Comparison of ENCODE assay signal across 9 cellular contexts in genomic region chr6:16759181-16759645, GRCh38. TPM values are rescaled to one million over a fixed set of nuclear protein-coding genes. Genes with fewer than 3 reads are reported as not detected.
DNase-seq lines count a peak whose midpoint lies in the region; ATAC-seq, FAIRE-seq and TF ChIP-seq lines count a peak whose summit lies in the region.
"Had no signal": no experiment of that assay in that cellular context is flagged by ENCODE, and none has a peak within 500 bp of the region (broad histone marks: within the 10 kb centered on the region; RNA-seq: fewer than 3 reads in every experiment).

No MANE protein-coding gene starts in this region.

- H3K27ac Mint-ChIP-seq in dendritic cell treated with granulocyte-macrophage colony-stimulating factor and Interleukin-4, amounts not matched to agents 40 ng/mL and 50 ng/mL, for 4 days: peak overlapping the region; percentile 99

- peak overlapping the region; percentile 98 for H3K4me3 Mint-ChIP-seq in dendritic cell treated with granulocyte-macrophage colony-stimulating factor and Interleukin-4, amounts not matched to agents 40 ng/mL and 50 ng/mL, for 4 days

- H3K27me3 Mint-ChIP-seq in dendritic cell treated with granulocyte-macrophage colony-stimulating factor and Interleukin-4, amounts not matched to agents 40 ng/mL and 50 ng/mL, for 4 days: no peaks in the 10 kb centered on the region

- H3K27ac ChIP-seq in mucosa of rectum (ENCODE audit: low read depth in 2 of 2, low read length in 2 of 2): peak overlapping the region; percentile 98

- peaks cover 16 to 35% of the 10 kb centered on the region in 2 donors for H3K4me1 ChIP-seq in mucosa of rectum (ENCODE audit: control insufficient read depth in 2 of 2, insufficient read depth in 2 of 2, low read length in 2 of 2)

- H3K27me3 ChIP-seq in mucosa of rectum (ENCODE audit: control insufficient read depth in 2 of 2, insufficient read depth in 2 of 2, low read length in 2 of 2): no peaks in the 10 kb centered on the region

- TF ChIP-seq POLR2A in GM12891 (IDR thresholded peaks at IDR 0.05; ENCODE audit: low read depth, low read length): no peak

- peak overlapping the region; percentile 74 to 92 for H3K9ac ChIP-seq in mucosa of rectum (ENCODE audit: low read depth in 1 of 2, low read length in 2 of 2)

- H3K4me1 Mint-ChIP-seq in dendritic cell treated with granulocyte-macrophage colony-stimulating factor and Interleukin-4, amounts not matched to agents 40 ng/mL and 50 ng/mL, for 4 days (ENCODE audit: low read depth): peaks cover 42% of the 10 kb centered on the region

- peak overlapping the region; percentile 89 for H3K4me3 ChIP-seq in GM08714 (ENCODE audit: low read length)
- peak overlapping the region; percentile 76 to 97 for H3K4me3 ChIP-seq in mucosa of rectum (ENCODE audit: low read length in 2 of 2)

- H3K36me3 Mint-ChIP-seq in dendritic cell treated with granulocyte-macrophage colony-stimulating factor and Interleukin-4, amounts not matched to agents 40 ng/mL and 50 ng/mL, for 4 days (ENCODE audit: low read depth): peaks cover 54% of the 10 kb centered on the region

- no peak for FAIRE-seq in GM12891 (lab: Jason Lieb, UNC)
- FAIRE-seq: TTC549 had no signal

- peak; percentile 37 for DNase-seq in NCI-H748 treated with DMSO at 0.1 percent for 48 hours (lab: John Stamatoyannopoulos, UW)
- no peak for DNase-seq in GM12891 (ENCODE audit: insufficient read length, low spot score)
- no peak for DNase-seq in AG08395 (ENCODE audit: low spot score)

- H3K9me3 ChIP-seq in mucosa of rectum (ENCODE audit: control insufficient read depth in 2 of 2, low read length in 2 of 2): no peaks in the 10 kb centered on the region

- no peaks in the 10 kb centered on the region for H3K9me3 Mint-ChIP-seq in dendritic cell treated with granulocyte-macrophage colony-stimulating factor and Interleukin-4, amounts not matched to agents 40 ng/mL and 50 ng/mL, for 4 days

- no peaks in the 10 kb centered on the region for H3K36me3 ChIP-seq in mucosa of rectum (ENCODE audit: control insufficient read depth in 2 of 2, insufficient read depth in 2 of 2, low read length in 2 of 2)

- ATAC-seq in HG03378 (IDR thresholded peaks at IDR 0.05; ENCODE audit: unreplicated experiment) (no peak), HG02610 (IDR thresholded peaks at IDR 0.05; ENCODE audit: unreplicated experiment) (no peak)

- intact Hi-C loops in dendritic cell treated with granulocyte-macrophage colony-stimulating factor and Interleukin-4, amounts not matched to agents 40 ng/mL and 50 ng/mL, for 4 days (cut with micrococcal nuclease): loop anchor here (5.0 kb wide), 1 partner anchor 172 kb away; no protein-coding TSS in a partner anchor

TF ChIP-seq in GM12891, 5 proteins besides CTCF, POLR2A, EP300 and RAD21:
- TF ChIP-seq POU2F2 (IDR thresholded peaks at IDR 0.05; ENCODE audit: low read depth, low read length) (no peak), PAX5 (IDR thresholded peaks at IDR 0.05; ENCODE audit: insufficient read depth, low read length, severe bottlenecking) (no peak), SPI1 (IDR thresholded peaks at IDR 0.05; ENCODE audit: low read depth, low read length) (no peak), TAF1 (IDR thresholded peaks at IDR 0.05; ENCODE audit: low read depth, low read length) (no peak), POLR2AphosphoS5 (IDR thresholded peaks at IDR 0.05; ENCODE audit: low read depth, low read length) (no peak)

RNA-seq across cellular contexts. Expression of gene ATXN1, which starts 2.0 kb away (rescaled TPM):
- polyA plus RNA-seq in GM12891 (2012; ENCODE audit: low read depth, missing spikeins): 14.3 TPM
